ENCODE assay signal across 2 cellular contexts in the genomic region with DNA sequence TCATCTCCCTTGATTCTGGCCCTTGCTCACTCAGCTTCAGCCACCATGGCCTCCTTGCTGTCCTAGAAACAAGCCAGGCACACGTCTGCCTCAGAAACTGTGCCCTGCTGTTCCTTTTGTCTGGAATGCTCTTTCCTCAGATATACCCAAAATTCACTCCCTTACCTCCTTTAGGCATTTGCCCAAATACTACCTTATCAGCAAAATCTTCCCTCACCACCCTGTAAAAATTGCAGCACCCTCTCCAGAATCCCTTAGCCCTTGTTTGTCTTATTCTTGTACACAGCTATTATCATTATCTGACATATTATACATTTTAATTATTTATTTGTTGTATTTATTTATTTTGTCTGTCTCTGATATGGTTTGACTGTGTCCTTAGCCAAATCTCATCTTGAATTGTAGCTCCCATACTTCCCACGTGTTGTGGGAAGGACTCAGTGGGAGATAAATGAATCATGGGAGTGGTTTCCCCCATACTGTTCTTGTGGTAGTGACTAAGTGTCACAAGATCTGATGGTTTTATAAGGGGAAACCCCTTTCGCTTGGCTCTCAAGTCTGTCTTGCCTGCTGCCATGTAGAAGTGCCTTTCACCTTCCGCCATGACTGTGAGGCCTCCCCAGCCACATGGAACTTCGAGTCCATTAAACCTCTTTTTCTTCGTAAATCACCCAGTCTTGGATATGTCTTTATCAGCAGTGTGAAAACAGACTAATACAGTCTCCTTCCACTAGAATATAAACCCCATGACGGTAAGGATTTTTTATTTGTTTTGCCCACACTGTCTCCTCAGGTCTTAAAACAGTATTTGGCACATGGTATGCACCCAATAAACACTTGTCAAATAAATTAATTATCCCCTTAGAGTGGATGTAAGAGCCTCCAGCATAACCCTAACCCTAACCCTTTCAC.
A peak's percentile ranks its signal among the peaks of the same experiment; 100 is the strongest.
TF ChIP-seq lines count a peak whose summit lies in the region.

No MANE protein-coding gene starts in this region.

TF ChIP-seq in HEK293, 187 proteins besides CTCF, POLR2A, EP300 and RAD21 (continued from another document):
- TF ChIP-seq ZFHX2 (tag by site-specific recombination; conservative IDR thresholded peaks at IDR 0.05) = 0 out of 2 replicates have a peak, but pooled peaks have one; percentile 22
TF ChIP-seq in HEK293: peak in this region for 1.

TF ChIP-seq in HepG2, 621 proteins besides CTCF, POLR2A, EP300 and RAD21:
- peak in 1 of 2 experiments; percentile 42; a peak in 1 of 4 replicates for TF ChIP-seq MAFK (conservative IDR thresholded peaks at IDR 0.05 in 1 of 2, IDR thresholded peaks at IDR 0.05 in 1 of 2; ENCODE audit: low read length in 2 of 2)
- no peak for TF ChIP-seq SMARCC2 (IDR thresholded peaks at IDR 0.05)
- TF ChIP-seq, protein P1, sequence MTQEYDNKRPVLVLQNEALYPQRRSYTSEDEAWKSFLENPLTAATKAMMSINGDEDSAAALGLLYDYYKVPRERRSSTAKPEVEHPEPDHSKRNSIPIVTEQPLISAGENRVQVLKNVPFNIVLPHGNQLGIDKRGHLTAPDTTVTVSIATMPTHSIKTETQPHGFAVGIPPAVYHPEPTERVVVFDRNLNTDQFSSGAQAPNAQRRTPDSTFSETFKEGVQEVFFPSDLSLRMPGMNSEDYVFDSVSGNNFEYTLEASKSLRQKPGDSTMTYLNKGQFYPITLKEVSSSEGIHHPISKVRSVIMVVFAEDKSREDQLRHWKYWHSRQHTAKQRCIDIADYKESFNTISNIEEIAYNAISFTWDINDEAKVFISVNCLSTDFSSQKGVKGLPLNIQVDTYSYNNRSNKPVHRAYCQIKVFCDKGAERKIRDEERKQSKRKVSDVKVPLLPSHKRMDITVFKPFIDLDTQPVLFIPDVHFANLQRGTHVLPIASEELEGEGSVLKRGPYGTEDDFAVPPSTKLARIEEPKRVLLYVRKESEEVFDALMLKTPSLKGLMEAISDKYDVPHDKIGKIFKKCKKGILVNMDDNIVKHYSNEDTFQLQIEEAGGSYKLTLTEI (CRISPR knock-in tag; conservative IDR thresholded peaks at IDR 0.05) = no peak
- TF ChIP-seq FLYWCH1 (CRISPR knock-in tag; IDR thresholded peaks at IDR 0.05) = no peak
- TF ChIP-seq RFXAP (CRISPR knock-in tag; IDR thresholded peaks at IDR 0.05; ENCODE audit: borderline replicate concordance) = no peak
